8 cellular contexts compared by ENCODE assay signal in genomic region chr2:24824966-24825882, GRCh38. TPM values are rescaled to one million over a fixed set of nuclear protein-coding genes. Genes with fewer than 3 reads are reported as not detected.
DNase-seq lines count a peak whose midpoint lies in the region; ATAC-seq and TF ChIP-seq lines count a peak whose summit lies in the region.

No MANE protein-coding gene starts in this region.

- TF ChIP-seq CTCF in left ventricle myocardium inferior (IDR thresholded peaks at IDR 0.05; ENCODE audit: borderline replicate concordance), result peak; percentile 48
- TF ChIP-seq CTCF in esophagus muscularis mucosa (IDR thresholded peaks at IDR 0.05), result peak; percentile 10 to 51 (median 21)

- peaks cover 80% of the 10 kb centered on the region for H3K36me3 Mint-ChIP-seq in stimulated activated effector memory CD8-positive, alpha-beta T cell treated with anti-CD3 and anti-CD28 coated beads, Interleukin-12 subunit alpha, Interleukin-12 subunit beta, amount 100 ng/mL, for 72 hours

- no peak overlapping the region for H3K4me3 Mint-ChIP-seq in stimulated activated effector memory CD8-positive, alpha-beta T cell treated with anti-CD3 and anti-CD28 coated beads, Interleukin-12 subunit alpha, Interleukin-12 subunit beta, amount 100 ng/mL, for 72 hours

- no peak overlapping the region for H3K27ac ChIP-seq in left ventricle myocardium inferior (replicated peaks)
- H3K27ac ChIP-seq in esophagus muscularis mucosa (replicated peaks in 1 of 4), result no peak overlapping the region

- DNase-seq in left ventricle myocardium inferior (no peak), Right ventricle myocardium superior (no peak), SK-MEL-5 (ENCODE audit: low read depth, low spot score) (peak; percentile 53), esophagus muscularis mucosa (ENCODE audit: extremely low spot score) (no peak), RKO (ENCODE audit: low spot score) (no peak)
- peak in 1 of 2 donors; percentile 31 for DNase-seq in stimulated activated effector memory CD8-positive, alpha-beta T cell treated with anti-CD3 and anti-CD28 coated beads, Interleukin-12 subunit alpha, Interleukin-12 subunit beta, amount 100 ng/mL, for 72 hours (ENCODE audit: low spot score in 2 of 2)

- peaks cover 26% of the 10 kb centered on the region for H3K4me1 Mint-ChIP-seq in stimulated activated effector memory CD8-positive, alpha-beta T cell treated with anti-CD3 and anti-CD28 coated beads, Interleukin-12 subunit alpha, Interleukin-12 subunit beta, amount 100 ng/mL, for 72 hours

- H3K4me3 ChIP-seq in left ventricle myocardium inferior (no peak overlapping the region), esophagus muscularis mucosa (no peak overlapping the region)

- no peaks in the 10 kb centered on the region for H3K9me3 Mint-ChIP-seq in stimulated activated effector memory CD8-positive, alpha-beta T cell treated with anti-CD3 and anti-CD28 coated beads, Interleukin-12 subunit alpha, Interleukin-12 subunit beta, amount 100 ng/mL, for 72 hours

- WGBS in esophagus muscularis mucosa, result 83% methylated on average over 16 of the region's 16 CpGs

- in situ Hi-C loops in SK-MEL-5 (cut with HindIII; ENCODE audit: low pct_unique_long_range_greater_than_20kb, low sequenced_read_pairs), result no loop called here

- peak overlapping the region; percentile 89 for H3K27ac Mint-ChIP-seq in stimulated activated effector memory CD8-positive, alpha-beta T cell treated with anti-CD3 and anti-CD28 coated beads, Interleukin-12 subunit alpha, Interleukin-12 subunit beta, amount 100 ng/mL, for 72 hours

- intact Hi-C loops in left ventricle myocardium inferior (cut with micrococcal nuclease), result loop anchor here (5.0 kb wide), 1 partner anchor 418 kb away; no protein-coding TSS in a partner anchor
- intact Hi-C loops in Right ventricle myocardium superior (cut with DNase I), result no loop called here
- intact Hi-C loops in esophagus muscularis mucosa (cut with DNase I), result no loop called here

- no peaks in the 10 kb centered on the region for H3K27me3 ChIP-seq in left ventricle myocardium inferior (ENCODE audit: low read depth)
- no peaks in the 10 kb centered on the region for H3K27me3 ChIP-seq in esophagus muscularis mucosa

- ATAC-seq in Right ventricle myocardium superior (ENCODE audit: poor library complexity) (no peak), GM21515 (IDR thresholded peaks at IDR 0.05; ENCODE audit: unreplicated experiment) (no peak), HG03469 (IDR thresholded peaks at IDR 0.05; ENCODE audit: unreplicated experiment) (no peak)
- ATAC-seq in stimulated activated effector memory CD8-positive, alpha-beta T cell treated with anti-CD3 and anti-CD28 coated beads, Interleukin-12 subunit alpha, Interleukin-12 subunit beta, amount 100 ng/mL, for 72 hours, result no peak

- H3K36me3 ChIP-seq in left ventricle myocardium inferior, result peaks cover 16% of the 10 kb centered on the region
- peaks cover 2 to 42% (median 24%) of the 10 kb centered on the region in 4 donors for H3K36me3 ChIP-seq in esophagus muscularis mucosa

- H3K4me1 ChIP-seq in left ventricle myocardium inferior (peaks cover 15% of the 10 kb centered on the region), esophagus muscularis mucosa (peaks cover 8 to 11% (median 10%) of the 10 kb centered on the region in 4 donors)

- TF ChIP-seq POLR2A in esophagus muscularis mucosa (IDR thresholded peaks at IDR 0.05; ENCODE audit: low read depth), result no peak

- TF ChIP-seq EP300 in esophagus muscularis mucosa (IDR thresholded peaks at IDR 0.05), result no peak

- no peaks in the 10 kb centered on the region for H3K9me3 ChIP-seq in left ventricle myocardium inferior (replicated peaks)
- no peaks in the 10 kb centered on the region for H3K9me3 ChIP-seq in esophagus muscularis mucosa

RNA-seq across cellular contexts. Expression of gene CENPO, which starts 32.0 kb away (rescaled TPM):
- 2.2 TPM for total RNA-seq in left ventricle myocardium inferior
- 2.2 TPM for total RNA-seq in Right ventricle myocardium superior
- total RNA-seq in SK-MEL-5 (2014; rRNA removed; shearing (Covaris generic)), result 20.5 and 24.5 TPM in 2 replicates
- 18.7 and 23.6 TPM in 2 replicates for polyA plus RNA-seq in SK-MEL-5 (2015; cell fraction: cytosol; rRNA removed)
- polyA plus RNA-seq in SK-MEL-5 (2015; cell fraction: nucleus; rRNA removed), result 46.6 and 55.6 TPM in 2 replicates
- total RNA-seq in esophagus muscularis mucosa, result 1 to 10 TPM; 1.2 to 2.7 (median 1.4) TPM

RNA-seq across cellular contexts. Expression of gene PTRHD1, which starts 32.0 kb away (rescaled TPM):
- total RNA-seq in left ventricle myocardium inferior (24.3 TPM), Right ventricle myocardium superior (31.4 TPM), esophagus muscularis mucosa (10 to 100 TPM in 3 of 4 donors, 1 to 10 TPM in 1; 8.1 to 20.4 (median 15.6) TPM)
- 57.6 and 61.2 TPM in 2 replicates for total RNA-seq in SK-MEL-5 (2014; rRNA removed; shearing (Covaris generic))
- polyA plus RNA-seq in SK-MEL-5 (2015; cell fraction: cytosol; rRNA removed), result 40.4 and 64.3 TPM in 2 replicates
- 5.5 and 11.6 TPM in 2 replicates for polyA plus RNA-seq in SK-MEL-5 (2015; cell fraction: nucleus; rRNA removed)
